In the genomic region with DNA sequence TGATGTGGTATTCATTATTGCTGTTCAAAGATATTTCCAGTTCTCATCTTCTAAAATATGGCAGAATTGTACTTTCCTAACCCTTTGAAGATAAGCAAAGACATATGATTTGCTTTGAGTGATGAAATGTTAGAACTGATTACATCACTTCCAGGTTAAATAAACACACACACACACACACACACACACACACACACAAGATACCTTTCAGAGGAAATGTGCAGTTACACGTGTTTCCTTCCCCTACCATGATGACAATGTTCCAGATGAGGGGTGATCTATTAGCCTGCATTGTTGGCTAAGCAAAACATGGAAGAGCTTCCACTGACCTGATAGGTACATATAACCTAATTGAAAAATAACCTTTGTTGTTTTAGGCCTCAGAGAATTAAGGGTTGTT, we compare ENCODE assay signal across 34 cellular contexts. TPM values are rescaled to one million over a fixed set of nuclear protein-coding genes. Genes with fewer than 3 reads are reported as not detected.
A peak's percentile ranks its signal among the peaks of the same experiment; 100 is the strongest.
DNase-seq lines count a peak whose midpoint lies in the region; ATAC-seq and TF ChIP-seq lines count a peak whose summit lies in the region.
"Had no signal": no experiment of that assay in that cellular context is flagged by ENCODE, and none has a peak within 500 bp of the region (broad histone marks: within the 10 kb centered on the region; RNA-seq: fewer than 3 reads in every experiment).

No MANE protein-coding gene starts in this region.

- intact Hi-C loops in mammary epithelial cell (cut with micrococcal nuclease): no loop called here
- intact Hi-C loops in MCF 10A (cut with micrococcal nuclease): no loop called here
- intact Hi-C loops in OCI-LY7 (cut with micrococcal nuclease; ENCODE audit: unreplicated experiment): no loop called here

- H3K4me2 ChIP-seq in mammary epithelial cell (ENCODE audit: insufficient read depth, low read depth, low read length) (no peak overlapping the region), OCI-LY7 (ENCODE audit: low read length) (no peak overlapping the region)
- H3K4me2 ChIP-seq: BLaER1, GM23338, neural progenitor cell had no signal

- H3K36me3 Mint-ChIP-seq in MCF 10A (ENCODE audit: insufficient read depth, unreplicated experiment): no peaks in the 10 kb centered on the region
- H3K36me3 Mint-ChIP-seq in endodermal cell (ENCODE audit: low read depth): no peaks in the 10 kb centered on the region
- H3K36me3 Mint-ChIP-seq: activated CD8-positive, alpha-beta memory T cell treated with anti-CD3 and anti-CD28 coated beads, Interleukin-2, amount 10 ng/mL, durations not matched to agents 7 days and 5 days; neural progenitor cell; stimulated activated effector memory CD8-positive, alpha-beta T cell treated with anti-CD3 and anti-CD28 coated beads, Interleukin-12 subunit alpha, Interleukin-12 subunit beta, amount 100 ng/mL, for 72 hours; type B pancreatic cell had no signal

- H3K79me2 ChIP-seq in mammary epithelial cell (ENCODE audit: insufficient read depth, low read length): no peaks in the 10 kb centered on the region
- no peaks in the 10 kb centered on the region for H3K79me2 ChIP-seq in OCI-LY7 (ENCODE audit: insufficient read depth, low read depth, low read length)

- BruUV-seq in mammary epithelial cell (replicated peaks; lab: Mats Ljungman, UMichigan): no TSS peak
- no TSS peak for BruUV-seq in MCF 10A (replicated peaks; lab: Mats Ljungman, UMichigan)
- no TSS peak for BruUV-seq in OCI-LY7 (replicated peaks; lab: Mats Ljungman, UMichigan)

- no peak for TF ChIP-seq CTCF in mammary epithelial cell (conservative IDR thresholded peaks at IDR 0.05 in 1 of 2, IDR thresholded peaks at IDR 0.05 in 1 of 2; ENCODE audit: extremely low read depth in 1 of 2, insufficient read depth in 1 of 2, low read depth in 1 of 2, low read length in 2 of 2)
- TF ChIP-seq CTCF in MCF 10A (IDR thresholded peaks at IDR 0.05; ENCODE audit: unreplicated experiment): no peak
- TF ChIP-seq CTCF in OCI-LY7 (conservative IDR thresholded peaks at IDR 0.05; ENCODE audit: low read length): no peak
- TF ChIP-seq CTCF in endodermal cell (conservative IDR thresholded peaks at IDR 0.05): no peak

- H3K9me3 ChIP-seq in mammary epithelial cell (replicated peaks; ENCODE audit: insufficient read depth, low read length) (no peaks in the 10 kb centered on the region), OCI-LY7 (ENCODE audit: low read length) (no peaks in the 10 kb centered on the region), endodermal cell (ENCODE audit: control insufficient read depth, low read length) (no peaks in the 10 kb centered on the region)
- H3K9me3 ChIP-seq: BLaER1, esophagus muscularis mucosa, heart right ventricle, sigmoid colon had no signal

- no peaks in the 10 kb centered on the region for H3K9me3 Mint-ChIP-seq in MCF 10A (ENCODE audit: unreplicated experiment)
- H3K9me3 Mint-ChIP-seq in endodermal cell: no peaks in the 10 kb centered on the region
- H3K9me3 Mint-ChIP-seq: activated CD4-positive, alpha-beta T cell treated with anti-CD3 and anti-CD28 coated beads, Interleukin-2, amount 10 ng/mL, durations not matched to agents 7 days and 5 days; activated naive CD4-positive, alpha-beta T cell treated with anti-CD3 and anti-CD28 coated beads for 36 hours; GM23338; neural progenitor cell; stimulated activated effector memory CD8-positive, alpha-beta T cell treated with anti-CD3 and anti-CD28 coated beads, Interleukin-12 subunit alpha, Interleukin-12 subunit beta, amount 100 ng/mL, for 72 hours; T-helper 2 cell treated with Interferon-gamma antibody and Interleukin-4, amounts not matched to agents 5 μg/mL and 100 μg/mL, for 36 hours; type B pancreatic cell had no signal

- 81% methylated on average over 1 of the region's 1 CpG for WGBS in mammary epithelial cell (ENCODE audit: low coverage, missing lambda C conversion rate)
- WGBS in endodermal cell (ENCODE audit: insufficient coverage in 1 of 2, insufficient read length in 1 of 2), 2 experiments: 80% methylated on average over 1 of the region's 1 CpG; no CpG with 5 or more reads in 1 of the 2 experiments

- H3K9ac ChIP-seq in mammary epithelial cell (ENCODE audit: insufficient read depth, low read length) (no peak overlapping the region), endodermal cell (ENCODE audit: extremely low read depth, low read length, poor library complexity, severe bottlenecking) (no peak overlapping the region)
- H3K9ac ChIP-seq: BLaER1, neural progenitor cell had no signal

- H3K36me3 ChIP-seq in mammary epithelial cell (ENCODE audit: insufficient read depth, low read length) (no peaks in the 10 kb centered on the region), OCI-LY7 (ENCODE audit: insufficient read depth, low read length) (no peaks in the 10 kb centered on the region), endodermal cell (ENCODE audit: control insufficient read depth, insufficient read depth, low read length) (no peaks in the 10 kb centered on the region)
- H3K36me3 ChIP-seq: BLaER1, brain microvascular endothelial cell, esophagus muscularis mucosa, heart right ventricle, neural progenitor cell, sigmoid colon had no signal

- ATAC-seq in GM21360 (IDR thresholded peaks at IDR 0.05; ENCODE audit: unreplicated experiment): no peak
- ATAC-seq: activated CD8-positive, alpha-beta memory T cell treated with anti-CD3 and anti-CD28 coated beads, Interleukin-2, amount 10 ng/mL, durations not matched to agents 7 days and 5 days; foreskin keratinocyte; GM23338; heart right ventricle; stimulated activated effector memory CD8-positive, alpha-beta T cell treated with anti-CD3 and anti-CD28 coated beads, Interleukin-12 subunit alpha, Interleukin-12 subunit beta, amount 100 ng/mL, for 72 hours had no signal

- in situ Hi-C loops in mammary epithelial cell (cut with MboI; ENCODE audit: low sequenced_read_pairs in 2 of 2): no loop called here

- no peak overlapping the region for H3K27ac ChIP-seq in mammary epithelial cell (ENCODE audit: insufficient read depth, low read depth, low read length)
- no peak overlapping the region for H3K27ac ChIP-seq in OCI-LY7 (ENCODE audit: low read depth, low read length, poor library complexity, severe bottlenecking)
- no peak overlapping the region for H3K27ac ChIP-seq in endodermal cell (ENCODE audit: low read depth, low read length)
- H3K27ac ChIP-seq: BLaER1, brain microvascular endothelial cell, esophagus muscularis mucosa, foreskin keratinocyte, heart right ventricle, neural progenitor cell, sigmoid colon, VCaP had no signal

- H2AFZ ChIP-seq in mammary epithelial cell (ENCODE audit: low read depth, low read length) (peak overlapping the region; percentile 49), OCI-LY7 (ENCODE audit: low read length) (no peak overlapping the region)
- H2AFZ ChIP-seq: GM23338, neural progenitor cell had no signal

- no peak for DNase-seq in mammary epithelial cell
- no peak for DNase-seq in MCF 10A (ENCODE audit: unreplicated experiment)
- peak; percentile 24 for DNase-seq in OCI-LY7 (ENCODE audit: low spot score)
- DNase-seq in endodermal cell: no peak
- DNase-seq in dedifferentiated amniotic fluid mesenchymal stem cell (ENCODE audit: extremely low spot score): no peak
- DNase-seq in NCI-H2081 (lab: John Stamatoyannopoulos, UW): no peak
- DNase-seq in NCI-H82 treated with DMSO at 0.1 percent for 48 hours (lab: John Stamatoyannopoulos, UW; ENCODE audit: unreplicated experiment): no peak
- DNase-seq: activated CD4-positive, alpha-beta T cell treated with anti-CD3 and anti-CD28 coated beads, Interleukin-2, amount 10 ng/mL, durations not matched to agents 7 days and 5 days; activated CD8-positive, alpha-beta memory T cell treated with anti-CD3 and anti-CD28 coated beads, Interleukin-2, amount 10 ng/mL, durations not matched to agents 7 days and 5 days; activated naive CD4-positive, alpha-beta T cell treated with anti-CD3 and anti-CD28 coated beads for 36 hours; amniotic stem cell; brain microvascular endothelial cell; DND-41; effector CD8-positive, alpha-beta T cell; foreskin keratinocyte; heart right ventricle; mesendoderm; NCI-H1105 treated with DMSO at 0.1 percent for 48 hours; NCI-H446; NK-92 treated with Interleukin-12 subunit alpha and Interleukin-12 subunit beta, amount 100 ng/mL, for 24 hours; Right ventricle myocardium superior; sigmoid colon; stimulated activated CD4-positive, alpha-beta T cell treated with anti-CD3 and anti-CD28 coated beads, Interleukin-4, amount 100 ng/mL, for 24 hours had no signal

- H3K9me2 ChIP-seq in OCI-LY7 (ENCODE audit: insufficient read depth, low read length): no peaks in the 10 kb centered on the region

- peaks cover 16% of the 10 kb centered on the region for H3K4me1 Mint-ChIP-seq in MCF 10A (ENCODE audit: insufficient read depth, unreplicated experiment)
- peaks cover 23% of the 10 kb centered on the region for H3K4me1 Mint-ChIP-seq in endodermal cell
- H3K4me1 Mint-ChIP-seq: stimulated activated effector memory CD8-positive, alpha-beta T cell treated with anti-CD3 and anti-CD28 coated beads, Interleukin-12 subunit alpha, Interleukin-12 subunit beta, amount 100 ng/mL, for 72 hours had no signal

- POLR2A ChIA-PET in MCF 10A (lab: Yijun Ruan, JAX) (interaction anchor here (0.6 to 2.1 kb wide), 4 partner anchors 9 to 60 kb away, joined by 3 to 10 read pairs (median 4); partner anchors contain the start of gene FRK), OCI-LY7 (lab: Charles Lee) (interaction anchor here (0.8 to 1.9 kb wide), 2 partner anchors 14 to 20 kb away, joined by 3 to 9 read pairs; no protein-coding TSS in a partner anchor)

- H3K27me3 ChIP-seq in mammary epithelial cell (ENCODE audit: insufficient read depth, low read length): no peaks in the 10 kb centered on the region
- no peaks in the 10 kb centered on the region for H3K27me3 ChIP-seq in endodermal cell (ENCODE audit: control insufficient read depth, insufficient read depth, low read length, poor library complexity, severe bottlenecking)
- H3K27me3 ChIP-seq: BLaER1, brain microvascular endothelial cell, esophagus muscularis mucosa, foreskin keratinocyte, heart right ventricle, neural progenitor cell, sigmoid colon had no signal

- H3K27ac Mint-ChIP-seq in MCF 10A (ENCODE audit: low read depth, unreplicated experiment) (no peak overlapping the region), endodermal cell (no peak overlapping the region)
- H3K27ac Mint-ChIP-seq: activated CD4-positive, alpha-beta T cell treated with anti-CD3 and anti-CD28 coated beads, Interleukin-2, amount 10 ng/mL, durations not matched to agents 7 days and 5 days; activated CD8-positive, alpha-beta memory T cell treated with anti-CD3 and anti-CD28 coated beads, Interleukin-2, amount 10 ng/mL, durations not matched to agents 7 days and 5 days; activated naive CD4-positive, alpha-beta T cell treated with anti-CD3 and anti-CD28 coated beads for 36 hours; GM23338; neural progenitor cell; progenitor cell of endocrine pancreas; stimulated activated effector memory CD8-positive, alpha-beta T cell treated with anti-CD3 and anti-CD28 coated beads, Interleukin-12 subunit alpha, Interleukin-12 subunit beta, amount 100 ng/mL, for 72 hours; T-helper 2 cell treated with Interferon-gamma antibody and Interleukin-4, amounts not matched to agents 5 μg/mL and 100 μg/mL, for 36 hours; type B pancreatic cell had no signal

- H3K4me3 Mint-ChIP-seq in MCF 10A (ENCODE audit: unreplicated experiment): no peak overlapping the region
- no peak overlapping the region for H3K4me3 Mint-ChIP-seq in endodermal cell
- H3K4me3 Mint-ChIP-seq: activated CD4-positive, alpha-beta T cell treated with anti-CD3 and anti-CD28 coated beads, Interleukin-2, amount 10 ng/mL, durations not matched to agents 7 days and 5 days; activated CD8-positive, alpha-beta memory T cell treated with anti-CD3 and anti-CD28 coated beads, Interleukin-2, amount 10 ng/mL, durations not matched to agents 7 days and 5 days; activated naive CD4-positive, alpha-beta T cell treated with anti-CD3 and anti-CD28 coated beads for 36 hours; GM23338; neural progenitor cell; stimulated activated effector memory CD8-positive, alpha-beta T cell treated with anti-CD3 and anti-CD28 coated beads, Interleukin-12 subunit alpha, Interleukin-12 subunit beta, amount 100 ng/mL, for 72 hours; T-helper 2 cell treated with Interferon-gamma antibody and Interleukin-4, amounts not matched to agents 5 μg/mL and 100 μg/mL, for 36 hours; type B pancreatic cell had no signal

- H3K4me3 ChIP-seq in mammary epithelial cell (replicated peaks in 1 of 3; ENCODE audit: insufficient read depth in 1 of 3, low read depth in 2 of 3, low read length in 3 of 3) (no peak overlapping the region), OCI-LY7 (ENCODE audit: low read depth, low read length, poor library complexity, severe bottlenecking) (no peak overlapping the region), endodermal cell (ENCODE audit: low read length) (peak overlapping the region; percentile 28)
- H3K4me3 ChIP-seq: BLaER1, esophagus muscularis mucosa, GM23338, heart right ventricle, neural progenitor cell, sigmoid colon had no signal

- CTCF ChIA-PET in mammary epithelial cell (lab: Charles Lee; ENCODE audit: low non-redundant PET): no interaction called here
- CTCF ChIA-PET in MCF 10A (lab: Yijun Ruan, JAX): interaction anchor here (4.3 kb wide), 1 partner anchor 11 kb away, joined by 21 read pairs; the partner anchor contains the start of gene FRK
- CTCF ChIA-PET in OCI-LY7 (lab: Charles Lee; ENCODE audit: unreplicated experiment): no interaction called here

- dilution Hi-C loops in mammary epithelial cell (cut with HindIII; ENCODE audit: low sequenced_read_pairs): no loop called here

- H3K4me1 ChIP-seq in mammary epithelial cell (ENCODE audit: insufficient read depth, low read length): peaks cover 24% of the 10 kb centered on the region
- H3K4me1 ChIP-seq in OCI-LY7 (ENCODE audit: insufficient read depth, low read length, poor library complexity, severe bottlenecking): no peaks in the 10 kb centered on the region
- H3K4me1 ChIP-seq in endodermal cell (ENCODE audit: control insufficient read depth, insufficient read depth, low read length): peaks cover 19% of the 10 kb centered on the region
- H3K4me1 ChIP-seq: BLaER1, esophagus muscularis mucosa, neural progenitor cell, sigmoid colon had no signal

- no peaks in the 10 kb centered on the region for H3K27me3 Mint-ChIP-seq in MCF 10A (ENCODE audit: insufficient read depth, unreplicated experiment)
- no peaks in the 10 kb centered on the region for H3K27me3 Mint-ChIP-seq in endodermal cell (ENCODE audit: insufficient read depth)
- H3K27me3 Mint-ChIP-seq: type B pancreatic cell had no signal

- H4K20me1 ChIP-seq in mammary epithelial cell (ENCODE audit: insufficient read depth, low read length) (no peaks in the 10 kb centered on the region), OCI-LY7 (ENCODE audit: insufficient read depth, low read length) (no peaks in the 10 kb centered on the region)
- H4K20me1 ChIP-seq: BLaER1 had no signal

RNA-seq across cellular contexts. Expression of gene FRK, which starts 11.7 kb away (rescaled TPM):
- total RNA-seq in mammary epithelial cell (1 to 10 TPM; 3.2 to 6.2 TPM), MCF 10A (2022) (0.82 and 0.98 TPM in 2 replicates), OCI-LY7 (2022) (0.46 TPM in 2 replicates), endodermal cell (1 to 10 TPM; 1.4 to 2.9 TPM)
- polyA plus RNA-seq in mammary epithelial cell: 1.4 TPM
- 7.8 TPM for polyA minus RNA-seq in mammary epithelial cell
- 0.10 and 0.13 TPM in 2 replicates for total RNA-seq in OCI-LY7 (2014; rRNA removed; shearing (Covaris generic))
- 0.11 TPM for polyA plus RNA-seq in endodermal cell (2013, experiment 1 of 2)
- 0.12 TPM for polyA plus RNA-seq in endodermal cell (2013, experiment 2 of 2)
- total RNA-seq: activated naive CD4-positive, alpha-beta T cell treated with anti-CD3 and anti-CD28 coated beads for 36 hours had no signal

RNA-seq across cellular contexts. Expression of gene NT5DC1, which starts 28.3 kb away (rescaled TPM):
- total RNA-seq in mammary epithelial cell (10 to 100 TPM; 11.3 to 47.6 TPM), MCF 10A (2022) (16.5 and 27.6 TPM in 2 replicates), OCI-LY7 (2022) (58.8 and 65.0 TPM in 2 replicates), endodermal cell (100 to 1,000 TPM in 1 of 2 donors, 10 to 100 TPM in 1; 83.0 to 136 TPM)
- 35.1 TPM for polyA plus RNA-seq in mammary epithelial cell
- 46.5 TPM for polyA minus RNA-seq in mammary epithelial cell
- total RNA-seq in OCI-LY7 (2014; rRNA removed; shearing (Covaris generic)): 11.3 and 20.5 TPM in 2 replicates
- 35.9 TPM for polyA plus RNA-seq in endodermal cell (2013, experiment 1 of 2)
- polyA plus RNA-seq in endodermal cell (2013, experiment 2 of 2): 32.2 TPM

RNA-seq across cellular contexts. Expression of gene COL10A1, which starts 53.6 kb away (rescaled TPM):
- total RNA-seq in mammary epithelial cell: not detected
- polyA plus RNA-seq in mammary epithelial cell: not detected
- not detected for polyA minus RNA-seq in mammary epithelial cell
- total RNA-seq in MCF 10A (2022): not detected in 2 replicates
- not detected in 2 replicates for total RNA-seq in OCI-LY7 (2014; rRNA removed; shearing (Covaris generic))
- not detected in 2 replicates for total RNA-seq in OCI-LY7 (2022)
- total RNA-seq in endodermal cell: not detected
- not detected for polyA plus RNA-seq in endodermal cell (2013, experiment 1 of 2)
- polyA plus RNA-seq in endodermal cell (2013, experiment 2 of 2): not detected
- total RNA-seq: activated CD4-positive, alpha-beta T cell treated with anti-CD3 and anti-CD28 coated beads, Interleukin-2, amount 10 ng/mL, durations not matched to agents 7 days and 5 days; activated CD8-positive, alpha-beta memory T cell treated with anti-CD3 and anti-CD28 coated beads, Interleukin-2, amount 10 ng/mL, durations not matched to agents 7 days and 5 days; activated naive CD4-positive, alpha-beta T cell treated with anti-CD3 and anti-CD28 coated beads for 36 hours; esophagus muscularis mucosa; foreskin keratinocyte; progenitor cell of endocrine pancreas; Right ventricle myocardium superior; sigmoid colon; subcutaneous adipose tissue had no signal
- polyA plus RNA-seq: foreskin keratinocyte, sigmoid colon had no signal
